8 cellular contexts compared by ENCODE assay signal in genomic region chr5:149724130-149724850, GRCh38. TPM values are rescaled to one million over a fixed set of nuclear protein-coding genes. Genes with fewer than 3 reads are reported as not detected.
DNase-seq lines count a peak whose midpoint lies in the region; ATAC-seq and TF ChIP-seq lines count a peak whose summit lies in the region.

No MANE protein-coding gene starts in this region.

- H3K4me3 Mint-ChIP-seq in T-helper 17 cell = no peak overlapping the region

- intact Hi-C loops in spleen (cut with DNase I; ENCODE audit: low total_unique reads) = no loop called here

- WGBS in spleen, 5 donors = 58 to 64% (median 61%) methylated on average over 3 of the region's 3 CpGs

- ATAC-seq in DND-41 (ENCODE audit: insufficient read depth, low read depth) (peak; percentile 60; the same call in 2 of the 3 replicates), GM19328 (IDR thresholded peaks at IDR 0.05; ENCODE audit: unreplicated experiment) (peak; percentile 71), HG03045 (IDR thresholded peaks at IDR 0.05; ENCODE audit: unreplicated experiment) (peak; percentile 81), T-helper 17 cell (peak; percentile 53)

- no peak for DNase-seq in DND-41
- DNase-seq in T-helper 17 cell = no peak
- no peak for DNase-seq in spleen
- DNase-seq in GM03348 (ENCODE audit: low spot score) = no peak
- no peak for DNase-seq in anterior cingulate cortex (lab: John Stamatoyannopoulos, UW)
- DNase-seq in stimulated activated CD4-positive, alpha-beta T cell treated with anti-CD3 and anti-CD28 coated beads, Interleukin-4, amount 100 ng/mL, for 1 hour = no peak

- TF ChIP-seq CTCF in DND-41 (IDR thresholded peaks at IDR 0.05; ENCODE audit: borderline replicate concordance, extremely low read depth, low read length, poor library complexity, severe bottlenecking) (peak; percentile 7), spleen (IDR thresholded peaks at IDR 0.05 in 8 of 11, conservative IDR thresholded peaks at IDR 0.05 in 3 of 11) (peak in 2 of 11 experiments; percentile 20 to 35)

- H3K27me3 ChIP-seq in DND-41 (ENCODE audit: insufficient read depth, low read length, poor library complexity) = peaks cover 16% of the 10 kb centered on the region
- H3K27me3 ChIP-seq in spleen (replicated peaks in 1 of 7) = no peaks in the 10 kb centered on the region

- peaks cover 7% of the 10 kb centered on the region for H3K4me1 Mint-ChIP-seq in T-helper 17 cell

- no peak overlapping the region for H3K27ac ChIP-seq in DND-41 (ENCODE audit: low read length)
- H3K27ac ChIP-seq in spleen = no peak overlapping the region

- peaks cover 8% of the 10 kb centered on the region; the same call in 1 of the 2 replicates for H4K20me1 ChIP-seq in DND-41 (ENCODE audit: insufficient read depth, low read length)

- H3K36me3 Mint-ChIP-seq in T-helper 17 cell (ENCODE audit: low read depth) = no peaks in the 10 kb centered on the region

- H3K36me3 ChIP-seq in DND-41 (ENCODE audit: insufficient read depth, low read length) = no peaks in the 10 kb centered on the region
- no peaks in the 10 kb centered on the region for H3K36me3 ChIP-seq in spleen

- no peaks in the 10 kb centered on the region for H3K4me1 ChIP-seq in DND-41 (ENCODE audit: insufficient read depth, low read length)
- H3K4me1 ChIP-seq in spleen = peaks cover 0 to 12% (median 2%) of the 10 kb centered on the region in 6 donors

- no peak overlapping the region for H3K9ac ChIP-seq in DND-41 (ENCODE audit: low read depth, low read length)

- peaks cover 18% of the 10 kb centered on the region for H3K27me3 Mint-ChIP-seq in T-helper 17 cell

- H3K79me2 ChIP-seq in DND-41 (ENCODE audit: insufficient read depth, low read length) = no peaks in the 10 kb centered on the region

- H3K9me3 ChIP-seq in DND-41 (ENCODE audit: insufficient read depth, low read length, severe bottlenecking) (no peaks in the 10 kb centered on the region), T-helper 17 cell (ENCODE audit: control insufficient read depth, low read length, poor library complexity, severe bottlenecking) (no peaks in the 10 kb centered on the region), spleen (no peaks in the 10 kb centered on the region)

- no peak overlapping the region for H3K4me2 ChIP-seq in DND-41 (ENCODE audit: insufficient read depth, low read length)

- no peak overlapping the region for H2AFZ ChIP-seq in DND-41 (ENCODE audit: low read depth, low read length)

- no peak for TF ChIP-seq POLR2A in spleen (IDR thresholded peaks at IDR 0.05)

- no peak overlapping the region for H3K27ac Mint-ChIP-seq in T-helper 17 cell

- H3K4me3 ChIP-seq in DND-41 (ENCODE audit: low read depth in 1 of 2, low read length in 2 of 2) (no peak overlapping the region), spleen (no peak overlapping the region)

RNA-seq across cellular contexts. Expression of gene PPARGC1B, which starts 5.8 kb away (rescaled TPM):
- total RNA-seq in T-helper 17 cell = 1 to 10 TPM; 4.4 to 4.6 TPM
- total RNA-seq in spleen = 1 to 10 TPM; 4.4 to 9.1 (median 7.1) TPM
- polyA plus RNA-seq in spleen = 1 to 10 TPM in 1 of 3 donors, under 1 TPM in 2; 0.61 to 1.7 (median 0.76) TPM
